ENCODE assay signal across 1 cellular context in genomic region chr13:45416521-45417125, GRCh38.
TF ChIP-seq lines count a peak whose summit lies in the region.

No MANE protein-coding gene starts in this region.

TF ChIP-seq in HepG2, 621 proteins besides CTCF, POLR2A, EP300 and RAD21:
- TF ChIP-seq, protein P1, sequence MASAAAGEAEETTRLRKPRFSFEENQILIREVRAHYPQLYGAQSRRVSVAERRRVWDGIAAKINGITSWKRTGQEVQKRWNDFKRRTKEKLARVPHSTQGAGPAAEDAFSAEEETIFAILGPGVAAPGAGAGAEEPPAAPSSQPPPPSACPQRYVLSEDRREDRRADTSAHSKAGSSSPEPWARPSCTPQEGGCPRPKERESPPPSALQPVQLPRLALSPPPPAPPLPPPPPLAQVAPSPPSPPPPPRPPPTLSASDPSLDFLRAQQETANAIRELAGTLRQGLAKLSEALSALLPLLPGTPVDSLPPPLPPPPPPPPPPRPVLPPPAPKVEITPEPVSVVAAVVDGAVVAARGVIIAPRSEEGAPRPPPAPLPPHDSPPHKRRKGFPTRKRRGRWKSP (CRISPR knock-in tag; IDR thresholded peaks at IDR 0.05) = 0 out of 2 replicates have a peak, but pooled peaks have one; percentile 2
- TF ChIP-seq ZFYVE20 (CRISPR knock-in tag; IDR thresholded peaks at IDR 0.05; ENCODE audit: borderline replicate concordance, low read depth) (no peak), THAP8 (CRISPR knock-in tag; IDR thresholded peaks at IDR 0.05; ENCODE audit: borderline replicate concordance) (no peak), CHD4 (IDR thresholded peaks at IDR 0.05; ENCODE audit: borderline replicate concordance, low read length) (peak; percentile 30; the same call in 1 of the 2 replicates), CREM (IDR thresholded peaks at IDR 0.05) (no peak), CREM (CRISPR knock-in tag; IDR thresholded peaks at IDR 0.05) (no peak)
